In genomic region chr11:44681698-44682097, GRCh38 we compare ENCODE assay signal across 11 cellular contexts. TPM values are rescaled to one million over a fixed set of nuclear protein-coding genes. Genes with fewer than 3 reads are reported as not detected.
DNase-seq lines count a peak whose midpoint lies in the region; ATAC-seq and TF ChIP-seq lines count a peak whose summit lies in the region.
"Had no signal": no experiment of that assay in that cellular context is flagged by ENCODE, and none has a peak within 500 bp of the region (broad histone marks: within the 10 kb centered on the region; RNA-seq: fewer than 3 reads in every experiment).

No MANE protein-coding gene starts in this region.

- peaks cover 8% of the 10 kb centered on the region for H3K9me3 Mint-ChIP-seq in activated CD4-positive, alpha-beta T cell treated with anti-CD3 and anti-CD28 coated beads, Interleukin-2, amount 10 ng/mL, durations not matched to agents 7 days and 5 days

- intact Hi-C loops in mucosa of descending colon (cut with DNase I, micrococcal nuclease): no loop called here

- H3K4me3 ChIP-seq in cardiac fibroblast (replicated peaks in 1 of 2; ENCODE audit: low read depth in 2 of 2, low read length in 2 of 2) (no peak overlapping the region), retinal pigment epithelial cell (ENCODE audit: low read length) (no peak overlapping the region), mucosa of descending colon (no peak overlapping the region)
- H3K4me3 ChIP-seq: cardiac muscle cell had no signal

- H3K36me3 Mint-ChIP-seq in activated CD4-positive, alpha-beta T cell treated with anti-CD3 and anti-CD28 coated beads, Interleukin-2, amount 10 ng/mL, durations not matched to agents 7 days and 5 days (ENCODE audit: low read depth): peaks cover 8% of the 10 kb centered on the region

- no peaks in the 10 kb centered on the region for H3K9me3 ChIP-seq in mucosa of descending colon

- peaks cover 3% of the 10 kb centered on the region for H3K27me3 Mint-ChIP-seq in activated CD4-positive, alpha-beta T cell treated with anti-CD3 and anti-CD28 coated beads, Interleukin-2, amount 10 ng/mL, durations not matched to agents 7 days and 5 days

- H3K27ac Mint-ChIP-seq in activated CD4-positive, alpha-beta T cell treated with anti-CD3 and anti-CD28 coated beads, Interleukin-2, amount 10 ng/mL, durations not matched to agents 7 days and 5 days: peak overlapping the region; percentile 90

- H3K27ac ChIP-seq in RWPE1: no peak overlapping the region
- H3K27ac ChIP-seq: cardiac muscle cell had no signal

- no peak for DNase-seq in activated CD4-positive, alpha-beta T cell treated with anti-CD3 and anti-CD28 coated beads, Interleukin-2, amount 10 ng/mL, durations not matched to agents 7 days and 5 days
- DNase-seq in activated CD4-positive, alpha-beta T cell treated with anti-CD3 and anti-CD28 coated beads for 1 hour: no peak
- DNase-seq in RWPE1 (ENCODE audit: low spot score): peak; percentile 31
- peak; percentile 44 to 47 for DNase-seq in cardiac fibroblast (ENCODE audit: low read depth in 2 of 2)
- peak; percentile 12 for DNase-seq in retinal pigment epithelial cell (ENCODE audit: low read depth)
- no peak for DNase-seq in mucosa of descending colon
- DNase-seq: hippocampal formation, NCI-H1092 had no signal

- no peaks in the 10 kb centered on the region for H3K4me1 ChIP-seq in mucosa of descending colon (ENCODE audit: low read depth)

- CTCF ChIA-PET in activated CD4-positive, alpha-beta T cell treated with anti-CD3 and anti-CD28 coated beads, Interleukin-2, amount 10 ng/mL, durations not matched to agents 7 days and 5 days (lab: Charles Lee): interaction anchor here (1.4 kb wide), 1 partner anchor 14 kb away, joined by 4 read pairs; no protein-coding TSS in a partner anchor
- CTCF ChIA-PET in RWPE1 (lab: Yijun Ruan, JAX): interaction anchor here (0.7 kb wide), 1 partner anchor 92 kb away, joined by 3 read pairs; no protein-coding TSS in a partner anchor

- no peak for ATAC-seq in mucosa of descending colon
- ATAC-seq in GM21619 (IDR thresholded peaks at IDR 0.05; ENCODE audit: unreplicated experiment): no peak
- no peak for ATAC-seq in HG03571 (IDR thresholded peaks at IDR 0.05; ENCODE audit: unreplicated experiment)

- H3K4me3 Mint-ChIP-seq in activated CD4-positive, alpha-beta T cell treated with anti-CD3 and anti-CD28 coated beads, Interleukin-2, amount 10 ng/mL, durations not matched to agents 7 days and 5 days: peak overlapping the region; percentile 72

- POLR2A ChIA-PET in activated CD4-positive, alpha-beta T cell treated with anti-CD3 and anti-CD28 coated beads, Interleukin-2, amount 10 ng/mL, durations not matched to agents 7 days and 5 days (lab: Charles Lee): no interaction called here
- POLR2A ChIA-PET in RWPE1 (lab: Yijun Ruan, JAX; ENCODE audit: low non-redundant PET): no interaction called here

- no peaks in the 10 kb centered on the region for H3K36me3 ChIP-seq in mucosa of descending colon (ENCODE audit: low read depth)
- H3K36me3 ChIP-seq: cardiac muscle cell had no signal

- peaks cover 47% of the 10 kb centered on the region for H3K4me1 Mint-ChIP-seq in activated CD4-positive, alpha-beta T cell treated with anti-CD3 and anti-CD28 coated beads, Interleukin-2, amount 10 ng/mL, durations not matched to agents 7 days and 5 days

- TF ChIP-seq CTCF in RWPE1 (conservative IDR thresholded peaks at IDR 0.05; ENCODE audit: low read depth) (no peak), cardiac fibroblast (IDR thresholded peaks at IDR 0.05; ENCODE audit: low read depth, low read length) (no peak), retinal pigment epithelial cell (conservative IDR thresholded peaks at IDR 0.05; ENCODE audit: low read depth, low read length) (no peak), mucosa of descending colon (IDR thresholded peaks at IDR 0.05) (no peak)

RNA-seq across cellular contexts. Expression of gene TSPAN18, which starts 45.1 kb away (rescaled TPM):
- 10 to 100 TPM; 22.9 to 23.5 TPM for total RNA-seq in activated CD4-positive, alpha-beta T cell treated with anti-CD3 and anti-CD28 coated beads, Interleukin-2, amount 10 ng/mL, durations not matched to agents 7 days and 5 days
- total RNA-seq in mucosa of descending colon: 10 to 100 TPM in 1 of 3 donors, 1 to 10 TPM in 2; 3.6 to 63.2 (median 8.5) TPM

Comparison
In these comparisons a context has a peak if more than half of its experiments do, and no peak if none do; other contexts are left out.
1. DNase-seq: peak in RWPE1 (single experiment), cardiac fibroblast (2 of 2) and retinal pigment epithelial cell (single experiment); none in activated CD4-positive, alpha-beta T cell treated with anti-CD3 and anti-CD28 coated beads, Interleukin-2, amount 10 ng/mL, durations not matched to agents 7 days and 5 days (single experiment), activated CD4-positive, alpha-beta T cell treated with anti-CD3 and anti-CD28 coated beads for 1 hour (single experiment) and mucosa of descending colon (0 of 3).